8 cellular contexts compared by ENCODE assay signal in the genomic region with DNA sequence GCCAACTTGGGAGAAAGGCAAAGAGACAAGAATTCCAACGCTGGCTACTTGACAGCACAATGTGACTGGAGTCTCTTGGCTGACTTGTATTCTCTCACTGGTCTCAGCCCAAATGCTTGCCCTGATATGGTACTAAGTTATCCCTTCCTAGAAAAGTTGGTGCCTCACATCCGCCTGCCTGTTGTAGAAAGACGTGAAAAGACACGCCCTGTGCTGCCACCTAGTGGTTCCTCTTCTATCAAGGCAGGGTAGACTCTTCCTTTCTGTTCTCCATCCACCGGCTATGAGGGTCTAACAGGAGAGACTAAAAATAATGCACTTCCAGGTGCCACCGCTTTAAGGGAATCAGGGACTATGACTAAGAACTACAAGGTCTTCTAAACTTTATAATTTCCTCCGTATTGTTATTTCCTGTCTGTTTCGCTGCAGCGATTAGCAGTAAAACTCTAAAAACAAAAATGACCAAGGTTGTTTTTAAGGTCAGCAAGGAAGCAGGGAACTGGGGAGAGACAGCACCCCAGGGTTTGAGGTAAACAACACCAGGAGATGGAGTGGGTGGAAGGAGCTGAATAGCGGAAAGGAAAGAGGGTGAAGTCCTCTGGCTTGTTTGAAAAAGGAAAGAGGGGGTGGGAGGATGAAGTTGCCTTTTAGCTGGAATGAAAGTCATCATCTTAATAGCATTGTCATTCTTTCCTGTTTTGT.
DNase-seq lines count a peak whose midpoint lies in the region; ATAC-seq and TF ChIP-seq lines count a peak whose summit lies in the region.

No MANE protein-coding gene starts in this region.

- ATAC-seq in HG03521 (IDR thresholded peaks at IDR 0.05; ENCODE audit: unreplicated experiment): peak; percentile 56
- ATAC-seq in GM18867 (IDR thresholded peaks at IDR 0.05; ENCODE audit: unreplicated experiment): no peak

- WGBS in liver: 8% methylated on average over 10 of the region's 10 CpGs

- peak overlapping the region; percentile 37 for H3K4me3 Mint-ChIP-seq in activated CD4-positive, alpha-beta T cell treated with anti-CD3 and anti-CD28 coated beads, Interleukin-2, amount 10 ng/mL, durations not matched to agents 7 days and 5 days

- no peaks in the 10 kb centered on the region for H3K27me3 Mint-ChIP-seq in activated CD4-positive, alpha-beta T cell treated with anti-CD3 and anti-CD28 coated beads, Interleukin-2, amount 10 ng/mL, durations not matched to agents 7 days and 5 days

- H3K9me3 Mint-ChIP-seq in activated CD4-positive, alpha-beta T cell treated with anti-CD3 and anti-CD28 coated beads, Interleukin-2, amount 10 ng/mL, durations not matched to agents 7 days and 5 days: no peaks in the 10 kb centered on the region

- no peaks in the 10 kb centered on the region for H3K27me3 ChIP-seq in liver (ENCODE audit: control insufficient read depth in 4 of 4, insufficient read depth in 4 of 4, low read length in 3 of 4)

- POLR2A ChIA-PET in activated CD4-positive, alpha-beta T cell treated with anti-CD3 and anti-CD28 coated beads, Interleukin-2, amount 10 ng/mL, durations not matched to agents 7 days and 5 days (lab: Charles Lee): interaction anchor here (0.6 to 0.7 kb wide), 2 partner anchors 107 to 1563 kb away, joined by 3 read pairs; no protein-coding TSS in a partner anchor

- no peaks in the 10 kb centered on the region for H3K9me3 ChIP-seq in liver (ENCODE audit: control insufficient read depth in 4 of 4, low read length in 3 of 4)

- H3K36me3 Mint-ChIP-seq in activated CD4-positive, alpha-beta T cell treated with anti-CD3 and anti-CD28 coated beads, Interleukin-2, amount 10 ng/mL, durations not matched to agents 7 days and 5 days (ENCODE audit: low read depth): no peaks in the 10 kb centered on the region

- H3K27ac Mint-ChIP-seq in activated CD4-positive, alpha-beta T cell treated with anti-CD3 and anti-CD28 coated beads, Interleukin-2, amount 10 ng/mL, durations not matched to agents 7 days and 5 days: peak overlapping the region; percentile 90

- no peaks in the 10 kb centered on the region for H3K36me3 ChIP-seq in liver (ENCODE audit: control insufficient read depth in 4 of 4, insufficient read depth in 3 of 4, low read depth in 1 of 4, low read length in 3 of 4)

- H3K9ac ChIP-seq in liver (ENCODE audit: low read depth in 1 of 2, low read length in 2 of 2): peak overlapping the region; percentile 1 to 38

- DNase-seq in NCI-H748 (lab: John Stamatoyannopoulos, UW; ENCODE audit: unreplicated experiment) (peak; percentile 84), coronary artery (ENCODE audit: low spot score) (peak; percentile 91)
- peak; percentile 94 for DNase-seq in activated CD4-positive, alpha-beta T cell treated with anti-CD3 and anti-CD28 coated beads, Interleukin-2, amount 10 ng/mL, durations not matched to agents 7 days and 5 days
- DNase-seq in stimulated activated CD4-positive, alpha-beta T cell treated with anti-CD3 and anti-CD28 coated beads, Interleukin-4, amount 100 ng/mL, for 48 hours (ENCODE audit: low read depth in 2 of 2): peak; percentile 85 to 86

- TF ChIP-seq RAD21 in liver (IDR thresholded peaks at IDR 0.05): peak; percentile 98 to 100

- peak overlapping the region; percentile 82 to 92 for H3K27ac ChIP-seq in coronary artery
- H3K27ac ChIP-seq in liver (ENCODE audit: low read depth in 1 of 2, low read length in 2 of 2): peak overlapping the region; percentile 57 to 73

- TF ChIP-seq CTCF in GM12873 (IDR thresholded peaks at IDR 0.05; ENCODE audit: insufficient read depth, low read depth, low read length, missing control alignments) (peak; percentile 81), coronary artery (IDR thresholded peaks at IDR 0.05) (peak; percentile 82), liver (IDR thresholded peaks at IDR 0.05; ENCODE audit: low read depth, low read length, missing input control) (peak; percentile 84)

- H3K4me1 Mint-ChIP-seq in activated CD4-positive, alpha-beta T cell treated with anti-CD3 and anti-CD28 coated beads, Interleukin-2, amount 10 ng/mL, durations not matched to agents 7 days and 5 days: peaks cover 56% of the 10 kb centered on the region

- H3K4me3 ChIP-seq in coronary artery (peak overlapping the region; percentile 25), liver (ENCODE audit: low read depth in 1 of 3, low read length in 3 of 3) (peak overlapping the region in 1 of 3 donors; percentile 16)

- CTCF ChIA-PET in activated CD4-positive, alpha-beta T cell treated with anti-CD3 and anti-CD28 coated beads, Interleukin-2, amount 10 ng/mL, durations not matched to agents 7 days and 5 days (lab: Charles Lee): interaction anchor here (0.7 to 6.3 kb wide), 19 partner anchors 9 to 221 kb away, joined by 3 to 59 read pairs (median 5); a partner anchor contains a TSS

- H3K4me1 ChIP-seq in liver (ENCODE audit: control insufficient read depth in 4 of 4, insufficient read depth in 4 of 4, low read length in 3 of 4): peaks cover 0 to 19% (median 16%) of the 10 kb centered on the region in 4 donors

TF ChIP-seq in liver, 16 proteins besides CTCF, POLR2A, EP300 and RAD21:
- no peak for TF ChIP-seq JUND (IDR thresholded peaks at IDR 0.05)
- peak in 1 of 2 donors; percentile 8 for TF ChIP-seq GABPA (IDR thresholded peaks at IDR 0.05 in 1 of 2, conservative IDR thresholded peaks at IDR 0.05 in 1 of 2)
- peak in 1 of 2 donors; percentile 18 for TF ChIP-seq RXRA (IDR thresholded peaks at IDR 0.05)
- TF ChIP-seq, protein P1, sequence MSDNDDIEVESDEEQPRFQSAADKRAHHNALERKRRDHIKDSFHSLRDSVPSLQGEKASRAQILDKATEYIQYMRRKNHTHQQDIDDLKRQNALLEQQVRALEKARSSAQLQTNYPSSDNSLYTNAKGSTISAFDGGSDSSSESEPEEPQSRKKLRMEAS (IDR thresholded peaks at IDR 0.05): peak; percentile 9
- TF ChIP-seq YY1 (IDR thresholded peaks at IDR 0.05): no peak
- no peak for TF ChIP-seq SP1 (IDR thresholded peaks at IDR 0.05)
